ENCODE assay signal across 30 cellular contexts in genomic region chr7:28672397-28672797, GRCh38.
DNase-seq lines count a peak whose midpoint lies in the region; ATAC-seq lines count a peak whose summit lies in the region.
"Had no signal": no experiment of that assay in that cellular context is flagged by ENCODE, and none has a peak within 500 bp of the region (broad histone marks: within the 10 kb centered on the region; RNA-seq: fewer than 3 reads in every experiment).

No MANE protein-coding gene starts in this region.

- no peaks in the 10 kb centered on the region for H3K36me3 ChIP-seq in mesodermal cell (ENCODE audit: control insufficient read depth, insufficient read depth, low read length)
- no peaks in the 10 kb centered on the region for H3K36me3 ChIP-seq in HAP-1 (replicated peaks)
- H3K36me3 ChIP-seq: BLaER1, right lobe of liver, thoracic aorta, vagina had no signal

- ATAC-seq in left lobe of liver: no peak
- ATAC-seq: natural killer cell; PC-3; right lobe of liver; stimulated activated naive CD8-positive, alpha-beta T cell treated with anti-CD3 and anti-CD28 coated beads, Interleukin-15, Interleukin-2, amounts not matched to agents 100 U/mL and 50 U/mL, for 24 hours had no signal

- no peaks in the 10 kb centered on the region for H3K27me3 ChIP-seq in HAP-1 (ENCODE audit: low read depth)
- H3K27me3 ChIP-seq: BLaER1, right lobe of liver, vagina had no signal

- H3K4me3 ChIP-seq in mesodermal cell (ENCODE audit: extremely low read depth, insufficient read depth, low read length, poor library complexity, severe bottlenecking): no peak overlapping the region
- no peak overlapping the region for H3K4me3 ChIP-seq in HAP-1
- H3K4me3 ChIP-seq: BLaER1, right lobe of liver, thoracic aorta, vagina had no signal

- peaks cover 7% of the 10 kb centered on the region for H3K4me1 ChIP-seq in mesodermal cell (ENCODE audit: control insufficient read depth, insufficient read depth, low read length, poor library complexity, severe bottlenecking)
- no peaks in the 10 kb centered on the region for H3K4me1 ChIP-seq in HAP-1
- H3K4me1 ChIP-seq: right lobe of liver, vagina had no signal

- H3K27ac ChIP-seq in mesodermal cell (ENCODE audit: low read depth, low read length, severe bottlenecking): peak overlapping the region; percentile 36
- H3K27ac ChIP-seq: BLaER1, right lobe of liver, thoracic aorta, vagina had no signal

- no peaks in the 10 kb centered on the region for H3K9me3 ChIP-seq in mesodermal cell (ENCODE audit: control insufficient read depth, low read length)
- H3K9me3 ChIP-seq in HAP-1: no peaks in the 10 kb centered on the region
- H3K9me3 ChIP-seq: BLaER1, right lobe of liver, thoracic aorta, vagina had no signal

- 86% methylated on average over 2 of the region's 3 CpGs; no CpG with 5 or more reads in 1 of the 2 experiments for WGBS in mesodermal cell (ENCODE audit: insufficient coverage in 2 of 2), 2 experiments

- in situ Hi-C loops in HAP-1 (cut with MboI; ENCODE audit: low sequenced_read_pairs): no loop called here

- DNase-seq in COR-L47 (lab: John Stamatoyannopoulos, UW): peak; percentile 25
- peak; percentile 53 for DNase-seq in NCI-H2227 (lab: John Stamatoyannopoulos, UW; ENCODE audit: unreplicated experiment)
- DNase-seq in astrocyte of the hippocampus (ENCODE audit: low read depth, low spot score): peak; percentile 25
- no peak for DNase-seq in NOMO-1 treated with dmso at 0.1 percent for 144 hours (lab: John Stamatoyannopoulos, UW; ENCODE audit: unreplicated experiment)
- DNase-seq in left lobe of liver (ENCODE audit: low spot score): no peak
- DNase-seq in HPDE6-E6E7 (ENCODE audit: extremely low spot score): no peak
- no peak for DNase-seq in HAP-1 (ENCODE audit: low spot score in 2 of 2)
- DNase-seq: activated B cell treated with CpG ODN at 0.5 μM for 24 hours; activated CD4-positive, alpha-beta T cell treated with anti-CD3 and anti-CD28 coated beads, Interleukin-2, amount 50 U/mL, for 4 hours; activated CD8-positive, alpha-beta memory T cell treated with anti-CD3 and anti-CD28 coated beads, Interleukin-2, amount 50 U/mL, for 4 hours; activated naive CD4-positive, alpha-beta T cell treated with anti-CD3 and anti-CD28 coated beads, Interleukin-2, amount 50 U/mL, for 16 hours; anterior cingulate cortex; cerebellar nuclear complex; head of caudate nucleus; left cardiac atrium; natural killer cell; NCI-H1105 treated with DMSO at 0.1 percent for 48 hours; NCI-H526; PC-3; right lobe of liver; SHP77; stimulated activated CD4-positive, alpha-beta T cell treated with anti-CD3 and anti-CD28 coated beads, Interleukin-12 subunit alpha, Interleukin-12 subunit beta, amount 100 ng/mL, for 4 hours; stimulated activated CD4-positive, alpha-beta T cell treated with anti-CD3 and anti-CD28 coated beads, Interleukin-4, amount 100 ng/mL, for 4 hours; stimulated activated naive CD8-positive, alpha-beta T cell treated with anti-CD3 and anti-CD28 coated beads, Interleukin-15, Interleukin-2, amounts not matched to agents 100 U/mL and 50 U/mL, for 24 hours; SW 1271; T1000 had no signal

Comparison
In these comparisons a context has a peak if more than half of its experiments do, and no peak if none do; other contexts are left out.
1. DNase-seq: peak in COR-L47 (single experiment), NCI-H2227 (single experiment) and astrocyte of the hippocampus (single experiment); none in NOMO-1 treated with dmso at 0.1 percent for 144 hours (single experiment), left lobe of liver (single experiment), HPDE6-E6E7 (single experiment) and HAP-1 (0 of 2).